31 cellular contexts compared by ENCODE assay signal in the genomic region with DNA sequence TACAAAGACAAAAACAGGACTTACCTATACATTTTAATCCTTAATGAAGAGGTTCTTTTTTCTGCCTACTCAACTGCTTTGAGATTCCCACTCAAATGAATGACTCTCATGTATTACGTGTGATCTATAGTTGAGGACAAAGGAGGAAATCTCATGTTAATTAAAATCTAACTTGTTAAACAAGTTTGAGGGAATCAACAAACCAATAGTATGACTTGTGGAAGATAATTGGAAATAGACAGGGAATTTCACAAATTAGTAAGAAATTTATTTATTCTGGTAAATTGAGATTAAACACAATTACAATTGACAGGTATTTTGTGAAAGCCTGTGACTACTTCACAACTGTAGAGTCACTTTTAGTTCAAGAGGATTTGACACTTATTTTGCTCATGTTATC. TPM values are rescaled to one million over a fixed set of nuclear protein-coding genes. Genes with fewer than 3 reads are reported as not detected.
"Had no signal": no experiment of that assay in that cellular context is flagged by ENCODE, and none has a peak within 500 bp of the region (broad histone marks: within the 10 kb centered on the region; RNA-seq: fewer than 3 reads in every experiment).

A gene with protein sequence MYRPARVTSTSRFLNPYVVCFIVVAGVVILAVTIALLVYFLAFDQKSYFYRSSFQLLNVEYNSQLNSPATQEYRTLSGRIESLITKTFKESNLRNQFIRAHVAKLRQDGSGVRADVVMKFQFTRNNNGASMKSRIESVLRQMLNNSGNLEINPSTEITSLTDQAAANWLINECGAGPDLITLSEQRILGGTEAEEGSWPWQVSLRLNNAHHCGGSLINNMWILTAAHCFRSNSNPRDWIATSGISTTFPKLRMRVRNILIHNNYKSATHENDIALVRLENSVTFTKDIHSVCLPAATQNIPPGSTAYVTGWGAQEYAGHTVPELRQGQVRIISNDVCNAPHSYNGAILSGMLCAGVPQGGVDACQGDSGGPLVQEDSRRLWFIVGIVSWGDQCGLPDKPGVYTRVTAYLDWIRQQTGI (minus strand): TSS at position 101 of the 400 bp plus-strand sequence. CDS start 69 bp downstream, at position 32.

- H3K9me3 Mint-ChIP-seq: activated CD4-positive, alpha-beta memory T cell treated with anti-CD3 and anti-CD28 coated beads, Interleukin-2, amount 10 ng/mL, durations not matched to agents 7 days and 5 days; activated naive CD4-positive, alpha-beta T cell treated with anti-CD3 and anti-CD28 coated beads, Interleukin-2, amount 50 U/mL, for 24 hours; activated T-helper 1 cell treated with anti-CD3 and anti-CD28 coated beads, Interleukin-12 subunit alpha, Interleukin-12 subunit beta, Interleukin-2, Interleukin-4 antibody, amounts not matched to agents 30 ng/mL and 10 ng/mL and 1 ng/mL, durations not matched to agents 14 hours and 24 hours and 36 hours; brain; neural crest cell; type B pancreatic cell had no signal

- H3K27ac ChIP-seq: dorsolateral prefrontal cortex, gastroesophageal sphincter had no signal

- H3K27me3 ChIP-seq: dorsolateral prefrontal cortex, gastroesophageal sphincter had no signal

- ATAC-seq: activated CD8-positive, alpha-beta memory T cell treated with anti-CD3 and anti-CD28 coated beads, Interleukin-2, amount 10 ng/mL, durations not matched to agents 7 days and 5 days; effector memory CD8-positive, alpha-beta T cell; gastroesophageal sphincter; left colon; mucosa of descending colon; sciatic nerve; SK-N-SH treated with all-trans-retinoic acid at 6 μM for 48 hours; stimulated activated naive B cell treated with anti-CD40 and anti-IgM and Interleukin-4, amounts not matched to agents 10 μg/mL and 1 μg/mL and 100 μg/mL, for 72 hours had no signal

- H3K27ac Mint-ChIP-seq: activated CD4-positive, alpha-beta memory T cell treated with anti-CD3 and anti-CD28 coated beads, Interleukin-2, amount 10 ng/mL, durations not matched to agents 7 days and 5 days; activated CD8-positive, alpha-beta memory T cell treated with anti-CD3 and anti-CD28 coated beads, Interleukin-2, amount 10 ng/mL, durations not matched to agents 7 days and 5 days; activated naive CD4-positive, alpha-beta T cell treated with anti-CD3 and anti-CD28 coated beads, Interleukin-2, amount 50 U/mL, for 24 hours; activated T-helper 1 cell treated with anti-CD3 and anti-CD28 coated beads, Interleukin-12 subunit alpha, Interleukin-12 subunit beta, Interleukin-2, Interleukin-4 antibody, amounts not matched to agents 30 ng/mL and 10 ng/mL and 1 ng/mL, durations not matched to agents 14 hours and 24 hours and 36 hours; brain; effector memory CD8-positive, alpha-beta T cell; stimulated activated naive B cell treated with anti-CD40 and anti-IgM and Interleukin-4, amounts not matched to agents 10 μg/mL and 1 μg/mL and 100 μg/mL, for 72 hours; type B pancreatic cell had no signal

- H3K4me1 ChIP-seq: gastroesophageal sphincter had no signal

- H3K4me1 Mint-ChIP-seq: activated CD8-positive, alpha-beta memory T cell treated with anti-CD3 and anti-CD28 coated beads, Interleukin-2, amount 10 ng/mL, durations not matched to agents 7 days and 5 days; activated naive CD4-positive, alpha-beta T cell treated with anti-CD3 and anti-CD28 coated beads, Interleukin-2, amount 50 U/mL, for 24 hours; stimulated activated naive B cell treated with anti-CD40 and anti-IgM and Interleukin-4, amounts not matched to agents 10 μg/mL and 1 μg/mL and 100 μg/mL, for 72 hours had no signal

- DNase-seq: activated CD4-positive, alpha-beta memory T cell treated with anti-CD3 and anti-CD28 coated beads, Interleukin-2, amount 10 ng/mL, durations not matched to agents 7 days and 5 days; activated CD4-positive, alpha-beta T cell treated with anti-CD3 and anti-CD28 coated beads for 48 hours; activated CD8-positive, alpha-beta memory T cell treated with anti-CD3 and anti-CD28 coated beads, Interleukin-2, amount 10 ng/mL, durations not matched to agents 7 days and 5 days; activated gamma-delta T cell; activated T-cell treated with anti-CD3 and anti-CD28 coated beads for 4 hours; anterior cingulate cortex; caudate nucleus; dorsolateral prefrontal cortex; effector memory CD8-positive, alpha-beta T cell; head of caudate nucleus; hypothalamus; left colon; mesendoderm; mucosa of descending colon; small intestine; stimulated activated CD4-positive, alpha-beta T cell treated with anti-CD3 and anti-CD28 coated beads, Interleukin-15, amount 100 ng/mL, for 24 hours; stimulated activated naive B cell treated with anti-CD40 and anti-IgM and Interleukin-4, amounts not matched to agents 10 μg/mL and 1 μg/mL and 100 μg/mL, for 72 hours had no signal

- H3K9me3 ChIP-seq: gastroesophageal sphincter, mucosa of descending colon had no signal

- H3K4me3 ChIP-seq: dorsolateral prefrontal cortex, gastroesophageal sphincter, mucosa of descending colon had no signal

- H3K27me3 Mint-ChIP-seq: brain; effector memory CD8-positive, alpha-beta T cell; stimulated activated naive B cell treated with anti-CD40 and anti-IgM and Interleukin-4, amounts not matched to agents 10 μg/mL and 1 μg/mL and 100 μg/mL, for 72 hours; type B pancreatic cell had no signal

- H3K4me3 Mint-ChIP-seq: activated CD4-positive, alpha-beta memory T cell treated with anti-CD3 and anti-CD28 coated beads, Interleukin-2, amount 10 ng/mL, durations not matched to agents 7 days and 5 days; activated CD8-positive, alpha-beta memory T cell treated with anti-CD3 and anti-CD28 coated beads, Interleukin-2, amount 10 ng/mL, durations not matched to agents 7 days and 5 days; activated naive CD4-positive, alpha-beta T cell treated with anti-CD3 and anti-CD28 coated beads, Interleukin-2, amount 50 U/mL, for 24 hours; activated T-helper 1 cell treated with anti-CD3 and anti-CD28 coated beads, Interleukin-12 subunit alpha, Interleukin-12 subunit beta, Interleukin-2, Interleukin-4 antibody, amounts not matched to agents 30 ng/mL and 10 ng/mL and 1 ng/mL, durations not matched to agents 14 hours and 24 hours and 36 hours; brain; effector memory CD8-positive, alpha-beta T cell; neural crest cell; stimulated activated naive B cell treated with anti-CD40 and anti-IgM and Interleukin-4, amounts not matched to agents 10 μg/mL and 1 μg/mL and 100 μg/mL, for 72 hours; type B pancreatic cell had no signal

- H3K36me3 Mint-ChIP-seq: activated CD8-positive, alpha-beta memory T cell treated with anti-CD3 and anti-CD28 coated beads, Interleukin-2, amount 10 ng/mL, durations not matched to agents 7 days and 5 days; activated naive CD4-positive, alpha-beta T cell treated with anti-CD3 and anti-CD28 coated beads, Interleukin-2, amount 50 U/mL, for 24 hours; brain; stimulated activated naive B cell treated with anti-CD40 and anti-IgM and Interleukin-4, amounts not matched to agents 10 μg/mL and 1 μg/mL and 100 μg/mL, for 72 hours; type B pancreatic cell had no signal

- H3K36me3 ChIP-seq: gastroesophageal sphincter had no signal

RNA-seq across cellular contexts. Expression of the gene that starts here (rescaled TPM):
- total RNA-seq: activated CD4-positive, alpha-beta memory T cell treated with anti-CD3 and anti-CD28 coated beads, Interleukin-2, amount 10 ng/mL, durations not matched to agents 7 days and 5 days; activated CD8-positive, alpha-beta memory T cell treated with anti-CD3 and anti-CD28 coated beads, Interleukin-2, amount 10 ng/mL, durations not matched to agents 7 days and 5 days; activated T-helper 1 cell treated with anti-CD3 and anti-CD28 coated beads, Interleukin-12 subunit alpha, Interleukin-12 subunit beta, Interleukin-2, Interleukin-4 antibody, amounts not matched to agents 30 ng/mL and 10 ng/mL and 1 ng/mL, durations not matched to agents 14 hours and 24 hours and 36 hours; dorsolateral prefrontal cortex; epithelial cell of proximal tubule; left colon; mucosa of descending colon; neural crest cell; omental fat pad; posterior vena cava; renal cortical epithelial cell; sciatic nerve; T-helper 2 cell treated with Interferon-gamma antibody and Interleukin-4, amounts not matched to agents 100 ng/mL and 5 ng/mL, for 36 hours; temporal lobe had no signal
